In genomic region chr2:96856776-96857673, GRCh38 we compare ENCODE assay signal across 1 cellular context.
TF ChIP-seq lines count a peak whose summit lies in the region.

No MANE protein-coding gene starts in this region.

TF ChIP-seq in HepG2, 621 proteins besides CTCF, POLR2A, EP300 and RAD21 (continues in another document):
- TF ChIP-seq GFI1 (CRISPR knock-in tag; IDR thresholded peaks at IDR 0.05; ENCODE audit: borderline replicate concordance) (no peak), SRY (CRISPR knock-in tag; IDR thresholded peaks at IDR 0.05) (no peak), SMAD3 (CRISPR knock-in tag; IDR thresholded peaks at IDR 0.05) (peak; percentile 36; the same call in 1 of the 2 replicates), ZNF468 (CRISPR knock-in tag; IDR thresholded peaks at IDR 0.05) (no peak), ZNF616 (CRISPR knock-in tag; IDR thresholded peaks at IDR 0.05; ENCODE audit: low read depth) (no peak), SIN3A (IDR thresholded peaks at IDR 0.05; ENCODE audit: borderline replicate concordance, low read depth, low read length) (peak; percentile 50; the same call in 1 of the 2 replicates), ZBTB10 (CRISPR knock-in tag; IDR thresholded peaks at IDR 0.05; ENCODE audit: borderline replicate concordance) (no peak), HNRNPUL1 (IDR thresholded peaks at IDR 0.05; ENCODE audit: low read depth, low read length) (no peak), NR3C1 (CRISPR knock-in tag; IDR thresholded peaks at IDR 0.05) (no peak), BHLHE40 (IDR thresholded peaks at IDR 0.05; ENCODE audit: low read length) (no peak), ZNF414 (CRISPR knock-in tag; IDR thresholded peaks at IDR 0.05) (no peak), MTERF4 (CRISPR knock-in tag; IDR thresholded peaks at IDR 0.05) (no peak), FOXC1 (CRISPR knock-in tag; IDR thresholded peaks at IDR 0.05; ENCODE audit: borderline replicate concordance) (no peak), ZNF33B (CRISPR knock-in tag; IDR thresholded peaks at IDR 0.05) (0 out of 2 replicates have a peak, but pooled peaks have one; percentile 3), ZNF3 (CRISPR knock-in tag; IDR thresholded peaks at IDR 0.05) (no peak), ZNF816 (CRISPR knock-in tag; IDR thresholded peaks at IDR 0.05; ENCODE audit: borderline replicate concordance) (no peak), ZFP37 (CRISPR knock-in tag; IDR thresholded peaks at IDR 0.05; ENCODE audit: borderline replicate concordance) (no peak), ZNF121 (CRISPR knock-in tag; IDR thresholded peaks at IDR 0.05) (no peak), ZNF646 (CRISPR knock-in tag; IDR thresholded peaks at IDR 0.05) (no peak), ZNF441 (CRISPR knock-in tag; IDR thresholded peaks at IDR 0.05; ENCODE audit: borderline replicate concordance) (no peak), ZNF234 (CRISPR knock-in tag; conservative IDR thresholded peaks at IDR 0.05) (no peak), DBP (CRISPR knock-in tag; IDR thresholded peaks at IDR 0.05; ENCODE audit: not compliant biosample characterization) (no peak), U2AF1 (optimal IDR thresholded peaks at IDR 0.05; ENCODE audit: low read depth, low read length) (no peak), ZNF75D (CRISPR knock-in tag; IDR thresholded peaks at IDR 0.05; ENCODE audit: borderline replicate concordance) (no peak), MEF2D (CRISPR knock-in tag; IDR thresholded peaks at IDR 0.05) (no peak), ZKSCAN5 (CRISPR knock-in tag; IDR thresholded peaks at IDR 0.05) (peak; percentile 75; the same call in 1 of the 2 replicates), ZNF160 (CRISPR knock-in tag; IDR thresholded peaks at IDR 0.05) (no peak), AHR (CRISPR knock-in tag; IDR thresholded peaks at IDR 0.05) (no peak), CERS6 (CRISPR knock-in tag; IDR thresholded peaks at IDR 0.05) (no peak), ZNF543 (CRISPR knock-in tag; IDR thresholded peaks at IDR 0.05) (peak; percentile 24; the same call in 1 of the 2 replicates), ARID2 (CRISPR knock-in tag; IDR thresholded peaks at IDR 0.05; ENCODE audit: borderline replicate concordance) (0 out of 2 replicates have a peak, but pooled peaks have one; percentile 20), TRIM22 (IDR thresholded peaks at IDR 0.05) (no peak), ZNF747 (CRISPR knock-in tag; IDR thresholded peaks at IDR 0.05; ENCODE audit: borderline replicate concordance) (no peak), MYNN (CRISPR knock-in tag; IDR thresholded peaks at IDR 0.05; ENCODE audit: low read depth) (no peak), HHEX (CRISPR knock-in tag; IDR thresholded peaks at IDR 0.05) (0 out of 2 replicates have a peak, but pooled peaks have one; percentile 43), SCMH1 (CRISPR knock-in tag; IDR thresholded peaks at IDR 0.05; ENCODE audit: borderline replicate concordance) (no peak), DMAP1 (CRISPR knock-in tag; IDR thresholded peaks at IDR 0.05) (no peak), CBFB (CRISPR knock-in tag; IDR thresholded peaks at IDR 0.05) (no peak), ZNF337 (CRISPR knock-in tag; IDR thresholded peaks at IDR 0.05; ENCODE audit: borderline replicate concordance, low read depth) (no peak; the same call in 1 of the 2 replicates), ZFYVE20 (CRISPR knock-in tag; IDR thresholded peaks at IDR 0.05; ENCODE audit: borderline replicate concordance, low read depth) (no peak), ZNF639 (CRISPR knock-in tag; conservative IDR thresholded peaks at IDR 0.05) (no peak), SNAI1 (CRISPR knock-in tag; IDR thresholded peaks at IDR 0.05; ENCODE audit: borderline replicate concordance) (peak; percentile 86; the same call in 1 of the 2 replicates), ZMAT3 (CRISPR knock-in tag; conservative IDR thresholded peaks at IDR 0.05) (no peak), TBL1XR1 (IDR thresholded peaks at IDR 0.05; ENCODE audit: borderline replicate concordance, low read length, partially characterized antibody) (no peak)
